Comparison of ENCODE assay signal across 8 cellular contexts in genomic region chr9:6007770-6008168, GRCh38. TPM values are rescaled to one million over a fixed set of nuclear protein-coding genes. Genes with fewer than 3 reads are reported as not detected.
A peak's percentile ranks its signal among the peaks of the same experiment; 100 is the strongest.
DNase-seq lines count a peak whose midpoint lies in the region; ATAC-seq and TF ChIP-seq lines count a peak whose summit lies in the region.

No MANE protein-coding gene starts in this region.

- peaks cover 66% of the 10 kb centered on the region for H3K36me3 ChIP-seq in OCI-LY7 (ENCODE audit: insufficient read depth, low read length)

- ATAC-seq in GM19372 (IDR thresholded peaks at IDR 0.05; ENCODE audit: low read depth, unreplicated experiment) = peak; percentile 44
- ATAC-seq in HG03469 (IDR thresholded peaks at IDR 0.05; ENCODE audit: unreplicated experiment) = peak; percentile 23
- peak; percentile 75 to 80 for ATAC-seq in natural killer cell treated with Interleukin-12 subunit alpha and Interleukin-12 subunit beta and Interleukin-15 and Interleukin-18, amount 100 ng/mL, for 72 hours

- peaks cover 13% of the 10 kb centered on the region for H4K20me1 ChIP-seq in OCI-LY7 (ENCODE audit: insufficient read depth, low read length)

- no TSS peak for BruUV-seq in OCI-LY7 (replicated peaks; lab: Mats Ljungman, UMichigan)

- H3K9me3 ChIP-seq in OCI-LY7 (ENCODE audit: low read length) = no peaks in the 10 kb centered on the region

- no peaks in the 10 kb centered on the region for H3K27me3 Mint-ChIP-seq in CD14-positive monocyte (ENCODE audit: low read depth in 3 of 3)
- no peaks in the 10 kb centered on the region for H3K27me3 Mint-ChIP-seq in natural killer cell treated with Interleukin-12 subunit alpha and Interleukin-12 subunit beta and Interleukin-15 and Interleukin-18, amount 100 ng/mL, for 72 hours
- H3K27me3 Mint-ChIP-seq in stimulated activated naive CD8-positive, alpha-beta T cell treated with anti-CD3 and anti-CD28 coated beads, Interleukin-15, Interleukin-2, amounts not matched to agents 100 ng/mL and 50 ng/mL, for 24 hours = no peaks in the 10 kb centered on the region

- H3K4me2 ChIP-seq in OCI-LY7 (ENCODE audit: low read length) = peak overlapping the region; percentile 91

- no peaks in the 10 kb centered on the region for H3K9me2 ChIP-seq in OCI-LY7 (ENCODE audit: insufficient read depth, low read length)

- CTCF ChIA-PET in OCI-LY7 (lab: Charles Lee; ENCODE audit: unreplicated experiment) = no interaction called here

- intact Hi-C loops in CD14-positive monocyte (cut with micrococcal nuclease) (loop anchor here in 1 of 2 donors (5.0 kb wide), 1 partner anchor 380 kb away; the partner anchor contains the start of gene RIC1), OCI-LY7 (cut with micrococcal nuclease; ENCODE audit: unreplicated experiment) (loop anchor here (1.0 to 5.0 kb wide), 5 partner anchors 46 to 750 kb away; partner anchors contain the start of genes KDM4C and RIC1)

- POLR2A ChIA-PET in OCI-LY7 (lab: Charles Lee) = interaction anchor here (0.9 to 3.7 kb wide), 9 partner anchors 9 to 171 kb away, joined by 3 to 19 read pairs (median 7); no protein-coding TSS in a partner anchor

- peaks cover 49% of the 10 kb centered on the region for H3K4me1 ChIP-seq in OCI-LY7 (ENCODE audit: insufficient read depth, low read length, poor library complexity, severe bottlenecking)

- TF ChIP-seq CTCF in CD14-positive monocyte (IDR thresholded peaks at IDR 0.05) (no peak), OCI-LY7 (conservative IDR thresholded peaks at IDR 0.05; ENCODE audit: low read length) (no peak), fibroblast of mammary gland (conservative IDR thresholded peaks at IDR 0.05; ENCODE audit: control insufficient read depth, insufficient read depth, low read depth, low read length) (no peak)

- H3K9me3 Mint-ChIP-seq in CD14-positive monocyte = no peaks in the 10 kb centered on the region
- H3K9me3 Mint-ChIP-seq in natural killer cell treated with Interleukin-12 subunit alpha and Interleukin-12 subunit beta and Interleukin-15 and Interleukin-18, amount 100 ng/mL, for 72 hours = no peaks in the 10 kb centered on the region
- no peaks in the 10 kb centered on the region for H3K9me3 Mint-ChIP-seq in stimulated activated naive CD8-positive, alpha-beta T cell treated with anti-CD3 and anti-CD28 coated beads, Interleukin-15, Interleukin-2, amounts not matched to agents 100 ng/mL and 50 ng/mL, for 24 hours

- peaks cover 28% of the 10 kb centered on the region for H3K4me1 Mint-ChIP-seq in CD14-positive monocyte
- peaks cover 28 to 53% of the 10 kb centered on the region in 2 donors for H3K4me1 Mint-ChIP-seq in natural killer cell treated with Interleukin-12 subunit alpha and Interleukin-12 subunit beta and Interleukin-15 and Interleukin-18, amount 100 ng/mL, for 72 hours (ENCODE audit: low read depth in 2 of 2)
- H3K4me1 Mint-ChIP-seq in stimulated activated naive CD8-positive, alpha-beta T cell treated with anti-CD3 and anti-CD28 coated beads, Interleukin-15, Interleukin-2, amounts not matched to agents 100 ng/mL and 50 ng/mL, for 24 hours (ENCODE audit: low read depth) = peaks cover 71% of the 10 kb centered on the region

- H3K4me3 Mint-ChIP-seq in CD14-positive monocyte = peak overlapping the region; percentile 87 to 93
- peak overlapping the region; percentile 89 for H3K4me3 Mint-ChIP-seq in natural killer cell treated with Interleukin-12 subunit alpha and Interleukin-12 subunit beta and Interleukin-15 and Interleukin-18, amount 100 ng/mL, for 72 hours
- H3K4me3 Mint-ChIP-seq in stimulated activated naive CD8-positive, alpha-beta T cell treated with anti-CD3 and anti-CD28 coated beads, Interleukin-15, Interleukin-2, amounts not matched to agents 100 ng/mL and 50 ng/mL, for 24 hours = peak overlapping the region; percentile 97

- H3K36me3 Mint-ChIP-seq in CD14-positive monocyte = peaks cover 11 to 22% of the 10 kb centered on the region in 2 donors
- peaks cover 13% of the 10 kb centered on the region for H3K36me3 Mint-ChIP-seq in natural killer cell treated with Interleukin-12 subunit alpha and Interleukin-12 subunit beta and Interleukin-15 and Interleukin-18, amount 100 ng/mL, for 72 hours
- peaks cover 33% of the 10 kb centered on the region for H3K36me3 Mint-ChIP-seq in stimulated activated naive CD8-positive, alpha-beta T cell treated with anti-CD3 and anti-CD28 coated beads, Interleukin-15, Interleukin-2, amounts not matched to agents 100 ng/mL and 50 ng/mL, for 24 hours (ENCODE audit: low read depth)

- H3K4me3 ChIP-seq in OCI-LY7 (ENCODE audit: low read depth, low read length, poor library complexity, severe bottlenecking) (peak overlapping the region; percentile 94), fibroblast of mammary gland (ENCODE audit: control insufficient read depth, low read depth, low read length) (peak overlapping the region; percentile 73)

- H3K27ac Mint-ChIP-seq in CD14-positive monocyte = peak overlapping the region; percentile 11 to 92 (median 89)
- H3K27ac Mint-ChIP-seq in natural killer cell treated with Interleukin-12 subunit alpha and Interleukin-12 subunit beta and Interleukin-15 and Interleukin-18, amount 100 ng/mL, for 72 hours = peak overlapping the region; percentile 79 to 90
- peak overlapping the region; percentile 92 for H3K27ac Mint-ChIP-seq in stimulated activated naive CD8-positive, alpha-beta T cell treated with anti-CD3 and anti-CD28 coated beads, Interleukin-15, Interleukin-2, amounts not matched to agents 100 ng/mL and 50 ng/mL, for 24 hours

- H3K27ac ChIP-seq in OCI-LY7 (ENCODE audit: low read depth, low read length, poor library complexity, severe bottlenecking) = peak overlapping the region; percentile 70

- H3K79me2 ChIP-seq in OCI-LY7 (ENCODE audit: insufficient read depth, low read depth, low read length) = peaks cover 83% of the 10 kb centered on the region

- DNase-seq in CD14-positive monocyte (ENCODE audit: low spot score) (peak; percentile 62), OCI-LY7 (ENCODE audit: low spot score) (peak; percentile 83), activated T-helper 1 cell treated with Interleukin-2 at 50 U/mL for 16 hours (ENCODE audit: low read depth) (peak; percentile 64), fibroblast of mammary gland (ENCODE audit: low read depth) (peak; percentile 24)
- DNase-seq in natural killer cell treated with Interleukin-12 subunit alpha and Interleukin-12 subunit beta and Interleukin-15 and Interleukin-18, amount 100 ng/mL, for 72 hours (ENCODE audit: low spot score) = peak; percentile 89

- H2AFZ ChIP-seq in OCI-LY7 (ENCODE audit: low read length) = peak overlapping the region; percentile 72; the same call in 1 of the 2 replicates

RNA-seq across cellular contexts. Expression of gene RANBP6, which starts 7.7 kb away (rescaled TPM):
- polyA plus RNA-seq in CD14-positive monocyte = 10 to 100 TPM; 15.7 to 16.0 TPM
- 23.9 and 28.4 TPM in 2 replicates for total RNA-seq in OCI-LY7 (2014; rRNA removed; shearing (Covaris generic))
- total RNA-seq in OCI-LY7 (2022) = 23.1 and 24.1 TPM in 2 replicates
- 10 to 100 TPM; 19.3 to 21.6 TPM for total RNA-seq in natural killer cell treated with Interleukin-12 subunit alpha and Interleukin-12 subunit beta and Interleukin-15 and Interleukin-18, amount 100 ng/mL, for 72 hours

Comparison
In these comparisons a context has a peak if more than half of its experiments do, and no peak if none do; other contexts are left out.
1. Peak in every context shown above with its lines: DNase-seq, ATAC-seq, H3K4me3 ChIP-seq and H3K27ac ChIP-seq.
2. DNase-seq: peak in every context shown above with its lines; median percentile 89 in natural killer cell treated with Interleukin-12 subunit alpha and Interleukin-12 subunit beta and Interleukin-15 and Interleukin-18, amount 100 ng/mL, for 72 hours; 83 in OCI-LY7; 64 in activated T-helper 1 cell treated with Interleukin-2 at 50 U/mL for 16 hours; 62 in CD14-positive monocyte; 24 in fibroblast of mammary gland.
3. ATAC-seq: peak in every context shown above with its lines; median percentile 78 in natural killer cell treated with Interleukin-12 subunit alpha and Interleukin-12 subunit beta and Interleukin-15 and Interleukin-18, amount 100 ng/mL, for 72 hours; 44 in GM19372; 23 in HG03469.